In the genomic region with DNA sequence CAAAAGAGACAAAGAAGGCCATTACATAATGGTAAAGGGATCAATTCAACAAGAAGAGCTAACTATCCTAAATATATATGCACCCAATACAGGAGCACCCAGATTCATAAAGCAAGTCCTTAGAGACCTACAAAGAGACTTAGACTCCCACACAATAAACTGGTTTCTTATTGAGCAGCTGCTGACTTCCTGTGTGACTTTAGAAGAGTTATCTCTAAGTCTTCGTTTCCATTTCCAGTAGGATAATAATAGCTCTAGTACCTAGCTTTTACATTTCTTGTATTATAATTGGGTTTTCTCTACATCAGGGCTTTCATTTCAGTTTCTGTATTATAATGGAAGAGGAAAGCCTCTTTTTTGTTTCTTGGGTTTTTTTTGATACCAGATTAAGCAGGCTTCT, we compare ENCODE assay signal across 8 cellular contexts.
DNase-seq lines count a peak whose midpoint lies in the region; ATAC-seq and TF ChIP-seq lines count a peak whose summit lies in the region.
"Not testable (repeated sequence)": the region's sequence is repeated elsewhere in the genome, so short reads cannot be mapped to it uniquely, and the experiment has no call there.

No MANE protein-coding gene starts in this region.

- POLR2A ChIA-PET in GM10248 (lab: Yijun Ruan, JAX), result not testable (repeated sequence)

- peak overlapping the region; percentile 52; the same call in 1 of the 2 replicates for H3K4me2 ChIP-seq in MM.1S (ENCODE audit: low read depth, low read length)

- H3K9ac ChIP-seq in MM.1S (ENCODE audit: low read length), result not testable (repeated sequence)

- peak overlapping the region; percentile 27; the same call in 1 of the 2 replicates for H3K27ac ChIP-seq in MM.1S (ENCODE audit: low read length)

- H3K4me3 ChIP-seq in MM.1S (ENCODE audit: low read length), result peak overlapping the region; percentile 13; the same call in 1 of the 2 replicates

- H3K36me3 ChIP-seq in MM.1S (replicated peaks; ENCODE audit: insufficient read depth, low read length), result not testable (repeated sequence)

- not testable (repeated sequence) for H3F3A ChIP-seq in MM.1S (ENCODE audit: insufficient read depth, low read length)

- not testable (repeated sequence) for H3K9me3 ChIP-seq in MM.1S (replicated peaks; ENCODE audit: insufficient read depth, low read length)

- not testable (repeated sequence) for H2AFZ ChIP-seq in MM.1S (ENCODE audit: low read length)

- H3K9me2 ChIP-seq in MM.1S (replicated peaks; ENCODE audit: insufficient read depth, low read length), result not testable (repeated sequence)

- not testable (repeated sequence) for H3K4me1 ChIP-seq in MM.1S (ENCODE audit: low read length)

- not testable (repeated sequence) for H3K79me2 ChIP-seq in MM.1S (ENCODE audit: low read length)

- ATAC-seq in GM18520 (IDR thresholded peaks at IDR 0.05; ENCODE audit: unreplicated experiment), result peak; percentile 82
- peak; percentile 98 for ATAC-seq in GM19351 (IDR thresholded peaks at IDR 0.05; ENCODE audit: unreplicated experiment)
- ATAC-seq in GM21423 (IDR thresholded peaks at IDR 0.05; ENCODE audit: unreplicated experiment), result peak; percentile 82
- ATAC-seq in HG02588 (IDR thresholded peaks at IDR 0.05; ENCODE audit: unreplicated experiment), result peak; percentile 96
- ATAC-seq in HG02943 (IDR thresholded peaks at IDR 0.05; ENCODE audit: low read depth, unreplicated experiment), result peak; percentile 73
- peak; percentile 74 for ATAC-seq in HG03196 (IDR thresholded peaks at IDR 0.05; ENCODE audit: unreplicated experiment)

- not testable (repeated sequence) for TF ChIP-seq CTCF in GM10248 (IDR thresholded peaks at IDR 0.05; ENCODE audit: control extremely low read depth, extremely low read depth, low read depth, missing control alignments); MM.1S (IDR thresholded peaks at IDR 0.05; ENCODE audit: low read length)

- H3K27me3 ChIP-seq in MM.1S (replicated peaks; ENCODE audit: insufficient read depth, low read length), result not testable (repeated sequence)

- CTCF ChIA-PET in GM10248 (lab: Yijun Ruan, JAX), result not testable (repeated sequence)

- DNase-seq in GM10248 (ENCODE audit: extremely low spot score), result peak; percentile 11
- DNase-seq in MM.1S, result peak; percentile 68

- H4K20me1 ChIP-seq in MM.1S (ENCODE audit: insufficient read depth, low read length), result not testable (repeated sequence)

Comparison
In these comparisons a context has a peak if more than half of its experiments do, and no peak if none do; other contexts are left out.
1. Peak in every context shown above with its lines: DNase-seq, ATAC-seq, H3K4me3 ChIP-seq and H3K27ac ChIP-seq.